ENCODE assay signal across 8 cellular contexts in genomic region chrX:154409222-154409871, GRCh38. TPM values are rescaled to one million over a fixed set of nuclear protein-coding genes. Genes with fewer than 3 reads are reported as not detected.
DNase-seq lines count a peak whose midpoint lies in the region; ATAC-seq and TF ChIP-seq lines count a peak whose summit lies in the region.

Gene DNASE1L1 (minus strand): TSS chrX:154409254. CDS start chrX:154405568, 3,686 bp downstream.

- H3K27ac ChIP-seq in cardiac muscle cell: peak within 1 kb of the TSS; percentile 75

- H3K36me3 Mint-ChIP-seq in activated CD4-positive, alpha-beta T cell treated with anti-CD3 and anti-CD28 coated beads, Interleukin-2, amount 10 ng/mL, durations not matched to agents 24 days and 14 days (ENCODE audit: low read depth): peaks cover 6% of the 10 kb centered on the region
- no peaks in the 10 kb centered on the region for H3K36me3 Mint-ChIP-seq in activated naive CD8-positive, alpha-beta T cell

- DNase-seq in activated CD4-positive, alpha-beta T cell treated with anti-CD3 and anti-CD28 coated beads, Interleukin-2, amount 10 ng/mL, durations not matched to agents 24 days and 14 days: peak; percentile 69
- no peak for DNase-seq in activated CD4-positive, alpha-beta T cell treated with anti-CD3 and anti-CD28 coated beads, Interleukin-2, amount 50 U/mL, for 1 hour
- DNase-seq in LHCN-M2 (ENCODE audit: low read depth) (peak; percentile 89), cardiac muscle cell (ENCODE audit: low read depth in 1 of 2, low spot score in 1 of 2) (peak; percentile 74 to 92), pons (ENCODE audit: low spot score) (peak; percentile 30)

- intact Hi-C loops in activated CD4-positive, alpha-beta T cell treated with anti-CD3 and anti-CD28 coated beads, Interleukin-2, amount 10 ng/mL, durations not matched to agents 24 days and 14 days (cut with micrococcal nuclease): no loop called here

- H3K4me1 ChIP-seq in cardiac muscle cell (ENCODE audit: low read depth): no peaks in the 10 kb centered on the region

- no peaks in the 10 kb centered on the region for H3K9me3 Mint-ChIP-seq in activated CD4-positive, alpha-beta T cell treated with anti-CD3 and anti-CD28 coated beads, Interleukin-2, amount 10 ng/mL, durations not matched to agents 24 days and 14 days
- no peaks in the 10 kb centered on the region for H3K9me3 Mint-ChIP-seq in activated naive CD8-positive, alpha-beta T cell (ENCODE audit: low read depth)

- no peak within 1 kb of the TSS for H3K4me3 ChIP-seq in cardiac muscle cell

- ATAC-seq in HG03097 (IDR thresholded peaks at IDR 0.05; ENCODE audit: low FRiP score, unreplicated experiment) (no peak), GM21423 (IDR thresholded peaks at IDR 0.05; ENCODE audit: unreplicated experiment) (no peak)

- H3K36me3 ChIP-seq in cardiac muscle cell: no peaks in the 10 kb centered on the region

- H3K4me3 Mint-ChIP-seq in activated CD4-positive, alpha-beta T cell treated with anti-CD3 and anti-CD28 coated beads, Interleukin-2, amount 10 ng/mL, durations not matched to agents 24 days and 14 days: peak within 1 kb of the TSS; percentile 77
- H3K4me3 Mint-ChIP-seq in activated naive CD8-positive, alpha-beta T cell: peak within 1 kb of the TSS; percentile 40

- H3K27me3 Mint-ChIP-seq in activated CD4-positive, alpha-beta T cell treated with anti-CD3 and anti-CD28 coated beads, Interleukin-2, amount 10 ng/mL, durations not matched to agents 24 days and 14 days: no peaks in the 10 kb centered on the region
- H3K27me3 Mint-ChIP-seq in activated naive CD8-positive, alpha-beta T cell: no peaks in the 10 kb centered on the region

- TF ChIP-seq CTCF in cardiac muscle cell (IDR thresholded peaks at IDR 0.05; ENCODE audit: low read depth, low read length): no peak

- peaks cover 11% of the 10 kb centered on the region for H3K4me1 Mint-ChIP-seq in activated CD4-positive, alpha-beta T cell treated with anti-CD3 and anti-CD28 coated beads, Interleukin-2, amount 10 ng/mL, durations not matched to agents 24 days and 14 days
- peaks cover 5% of the 10 kb centered on the region for H3K4me1 Mint-ChIP-seq in activated naive CD8-positive, alpha-beta T cell (ENCODE audit: low read depth)

- H3K27ac Mint-ChIP-seq in activated CD4-positive, alpha-beta T cell treated with anti-CD3 and anti-CD28 coated beads, Interleukin-2, amount 10 ng/mL, durations not matched to agents 24 days and 14 days: peak within 1 kb of the TSS; percentile 66
- no peak within 1 kb of the TSS for H3K27ac Mint-ChIP-seq in activated naive CD8-positive, alpha-beta T cell

- H3K9me3 ChIP-seq in cardiac muscle cell (ENCODE audit: low read depth): no peaks in the 10 kb centered on the region

- no peaks in the 10 kb centered on the region for H3K27me3 ChIP-seq in cardiac muscle cell

RNA-seq across cellular contexts. Expression of gene DNASE1L1, which starts in this region (rescaled TPM):
- total RNA-seq in activated CD4-positive, alpha-beta T cell treated with anti-CD3 and anti-CD28 coated beads, Interleukin-2, amount 10 ng/mL, durations not matched to agents 24 days and 14 days: 13.5 and 13.8 TPM in 2 replicates
- 96.6 and 104 TPM in 2 replicates for total RNA-seq in LHCN-M2 (2014; rRNA removed)
- 91.3 TPM for polyA plus RNA-seq in LHCN-M2 (2012)
- 34.3 and 40.4 TPM in 2 replicates for total RNA-seq in cardiac muscle cell
- polyA plus RNA-seq in cardiac muscle cell: 24.8 and 26.1 TPM in 2 replicates
